In genomic region chr6:25370175-25371036, GRCh38 we compare ENCODE assay signal across 9 cellular contexts.
DNase-seq lines count a peak whose midpoint lies in the region; ATAC-seq and TF ChIP-seq lines count a peak whose summit lies in the region.
"Had no signal": no experiment of that assay in that cellular context is flagged by ENCODE, and none has a peak within 500 bp of the region (broad histone marks: within the 10 kb centered on the region; RNA-seq: fewer than 3 reads in every experiment).

No MANE protein-coding gene starts in this region.

- no peak overlapping the region for H3K9ac ChIP-seq in PC-3 (ENCODE audit: low read length)
- H3K9ac ChIP-seq in endodermal cell (ENCODE audit: extremely low read depth, low read length, poor library complexity, severe bottlenecking), result no peak overlapping the region

- POLR2A ChIA-PET in PC-3 (lab: Charles Lee; ENCODE audit: unreplicated experiment), result no interaction called here

- H2AFZ ChIP-seq in PC-3 (ENCODE audit: low read length), result no peak overlapping the region

- no peaks in the 10 kb centered on the region for H3F3A ChIP-seq in PC-3 (ENCODE audit: low read length, unreplicated experiment)

- 89 to 95% methylated on average over 4 to 9 of the region's 10 CpGs for WGBS in endodermal cell (ENCODE audit: insufficient coverage in 1 of 2, insufficient read length in 1 of 2), 2 experiments

- H3K36me3 Mint-ChIP-seq in endodermal cell (ENCODE audit: low read depth) (peaks cover 7% of the 10 kb centered on the region), mesothelial cell of epicardium (peaks cover 4% of the 10 kb centered on the region)

- intact Hi-C loops in PC-3 (cut with micrococcal nuclease), result no loop called here

- H4K20me1 ChIP-seq in PC-3 (ENCODE audit: low read length), result no peaks in the 10 kb centered on the region; the same call in 1 of the 2 replicates

- TF ChIP-seq CTCF in PC-3 (conservative IDR thresholded peaks at IDR 0.05; ENCODE audit: low read depth, low read length) (no peak), endodermal cell (conservative IDR thresholded peaks at IDR 0.05) (no peak), mesothelial cell of epicardium (IDR thresholded peaks at IDR 0.05; ENCODE audit: unreplicated experiment) (no peak), WERI-Rb-1 (IDR thresholded peaks at IDR 0.05; ENCODE audit: low read depth, low read length) (no peak)

- H3K79me2 ChIP-seq in PC-3 (ENCODE audit: low read length), result peaks cover 37% of the 10 kb centered on the region

- peak overlapping the region; percentile 82 for H3K27ac Mint-ChIP-seq in endodermal cell
- H3K27ac Mint-ChIP-seq in mesothelial cell of epicardium, result no peak overlapping the region

- H3K4me3 Mint-ChIP-seq in endodermal cell (no peak overlapping the region), mesothelial cell of epicardium (no peak overlapping the region)

- no peaks in the 10 kb centered on the region for H3K27me3 Mint-ChIP-seq in endodermal cell (ENCODE audit: insufficient read depth)
- no peaks in the 10 kb centered on the region for H3K27me3 Mint-ChIP-seq in mesothelial cell of epicardium (ENCODE audit: low read depth)

- peaks cover 15% of the 10 kb centered on the region for H3K9me3 Mint-ChIP-seq in endodermal cell
- peaks cover 33% of the 10 kb centered on the region for H3K9me3 Mint-ChIP-seq in mesothelial cell of epicardium

- H3K36me3 ChIP-seq in PC-3 (ENCODE audit: low read depth, low read length) (no peaks in the 10 kb centered on the region), endodermal cell (ENCODE audit: control insufficient read depth, insufficient read depth, low read length) (no peaks in the 10 kb centered on the region), WERI-Rb-1 (no peaks in the 10 kb centered on the region)

- peak; percentile 66 for ATAC-seq in PC-3

- H3K4me3 ChIP-seq in PC-3 (ENCODE audit: low read length) (no peak overlapping the region), endodermal cell (ENCODE audit: low read length) (no peak overlapping the region), WERI-Rb-1 (ENCODE audit: low read depth, low read length) (no peak overlapping the region)

- H3K9me2 ChIP-seq in PC-3 (replicated peaks; ENCODE audit: low read length), result no peaks in the 10 kb centered on the region

- H3K27ac ChIP-seq in PC-3 (ENCODE audit: low read length) (no peak overlapping the region), endodermal cell (ENCODE audit: low read depth, low read length) (no peak overlapping the region), WERI-Rb-1 (no peak overlapping the region)

- H3K27me3 ChIP-seq in PC-3 (ENCODE audit: low read length), result no peaks in the 10 kb centered on the region
- H3K27me3 ChIP-seq in endodermal cell (ENCODE audit: control insufficient read depth, insufficient read depth, low read length, poor library complexity, severe bottlenecking), result no peaks in the 10 kb centered on the region
- H3K27me3 ChIP-seq in WERI-Rb-1 (ENCODE audit: insufficient read depth, low read depth, severe bottlenecking), result no peaks in the 10 kb centered on the region

- no peak overlapping the region for H3K4me2 ChIP-seq in PC-3 (ENCODE audit: low read length)

- no TSS peak for BruUV-seq in PC-3 (replicated peaks; lab: Mats Ljungman, UMichigan)

- H3K4me1 ChIP-seq in PC-3 (ENCODE audit: insufficient read depth, low read length) (peaks cover 11% of the 10 kb centered on the region), endodermal cell (ENCODE audit: control insufficient read depth, insufficient read depth, low read length) (peaks cover 4% of the 10 kb centered on the region)

- H3K9me3 ChIP-seq in PC-3 (ENCODE audit: low read length), result no peaks in the 10 kb centered on the region
- H3K9me3 ChIP-seq in endodermal cell (ENCODE audit: control insufficient read depth, low read length), result peaks cover 22% of the 10 kb centered on the region
- peaks cover 10% of the 10 kb centered on the region for H3K9me3 ChIP-seq in WERI-Rb-1 (ENCODE audit: severe bottlenecking)

- DNase-seq in stimulated activated CD4-positive, alpha-beta T cell treated with anti-CD3 and anti-CD28 coated beads, Interleukin-4, amount 100 ng/mL, for 24 hours, result peak; percentile 35
- no peak for DNase-seq in stimulated activated CD4-positive, alpha-beta T cell treated with anti-CD3 and anti-CD28 coated beads, Interleukin-4, amount 100 ng/mL, for 1 hour
- DNase-seq in PC-3, result no peak
- DNase-seq in endodermal cell, result no peak
- DNase-seq in NOMO-1 treated with DMSO at 0.1 percent for 48 hours (lab: John Stamatoyannopoulos, UW; ENCODE audit: unreplicated experiment), result no peak
- no peak for DNase-seq in mesothelial cell of epicardium (ENCODE audit: low spot score in 2 of 2, unreplicated experiment in 2 of 2)
- DNase-seq in WERI-Rb-1, result no peak
- DNase-seq in NCI-H524 treated with DMSO at 0.1 percent for 48 hours (lab: John Stamatoyannopoulos, UW), result no peak
- DNase-seq: amniotic stem cell had no signal

- CTCF ChIA-PET in PC-3 (lab: Charles Lee), result no interaction called here

- H3K4me1 Mint-ChIP-seq in endodermal cell (peaks cover 40% of the 10 kb centered on the region), mesothelial cell of epicardium (no peaks in the 10 kb centered on the region)
